22 cellular contexts compared by ENCODE assay signal in the genomic region with DNA sequence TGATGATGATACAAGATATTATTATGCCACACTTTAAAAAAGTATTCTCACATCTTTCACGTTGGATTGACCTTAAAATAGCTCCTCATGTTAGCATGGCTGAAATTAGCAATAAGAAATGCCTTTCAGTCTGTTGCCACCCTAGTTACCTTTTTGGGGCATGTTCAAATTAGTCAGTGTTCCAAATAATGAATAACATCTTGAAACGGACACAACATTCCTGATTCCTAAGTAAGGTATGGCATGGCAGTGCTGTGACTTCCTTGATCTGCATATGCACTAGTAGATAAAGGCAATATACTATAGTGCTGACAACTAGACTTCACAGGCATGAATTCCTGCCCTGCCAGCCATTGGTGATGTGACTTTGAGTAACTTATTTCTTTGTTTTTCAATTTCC.
"Had no signal": no experiment of that assay in that cellular context is flagged by ENCODE, and none has a peak within 500 bp of the region (broad histone marks: within the 10 kb centered on the region; RNA-seq: fewer than 3 reads in every experiment).

No MANE protein-coding gene starts in this region.

- ATAC-seq: activated CD8-positive, alpha-beta memory T cell treated with anti-CD3 and anti-CD28 coated beads, Interleukin-2, amount 10 ng/mL, durations not matched to agents 7 days and 5 days; activated CD8-positive, alpha-beta T cell treated with anti-CD3 and anti-CD28 coated beads for 36 hours; activated naive CD8-positive, alpha-beta T cell treated with anti-CD3 and anti-CD28 coated beads, Interleukin-2, amount 50 U/mL, for 24 hours; gastrocnemius medialis; left ventricle myocardium superior; right cardiac atrium had no signal

- H3K36me3 ChIP-seq: brain microvascular endothelial cell, esophagus muscularis mucosa, gastrocnemius medialis, thyroid gland had no signal

- H3K4me3 ChIP-seq: esophagus muscularis mucosa, gastrocnemius medialis, thyroid gland had no signal

- H3K9ac ChIP-seq: parathyroid adenoma had no signal

- H2AFZ ChIP-seq: parathyroid adenoma had no signal

- H3K27ac ChIP-seq: brain microvascular endothelial cell, esophagus muscularis mucosa, gastrocnemius medialis, parathyroid adenoma, thyroid gland, VCaP had no signal

- H3K4me1 ChIP-seq: gastrocnemius medialis, parathyroid adenoma had no signal

- H3K27me3 ChIP-seq: brain microvascular endothelial cell, esophagus muscularis mucosa, gastrocnemius medialis, thyroid gland had no signal

- H3K9me3 ChIP-seq: esophagus muscularis mucosa, gastrocnemius medialis, thyroid gland had no signal

- DNase-seq: activated CD4-positive, alpha-beta T cell treated with anti-CD3 and anti-CD28 coated beads, Interleukin-2, amount 10 ng/mL, durations not matched to agents 7 days and 5 days; activated CD4-positive, CD25-positive, alpha-beta regulatory T cell treated with anti-CD3 and anti-CD28 coated beads, Interleukin-2, amount 50 U/mL, for 72 hours; activated CD8-positive, alpha-beta memory T cell treated with anti-CD3 and anti-CD28 coated beads, Interleukin-2, amount 10 ng/mL, durations not matched to agents 7 days and 5 days; activated CD8-positive, alpha-beta T cell treated with anti-CD3 and anti-CD28 coated beads for 36 hours; activated effector memory CD4-positive, alpha-beta T cell treated with anti-CD3 and anti-CD28 coated beads, Interleukin-2, amount 50 U/mL, for 16 hours; activated naive CD4-positive, alpha-beta T cell treated with anti-CD3 and anti-CD28 coated beads, Interleukin-2, amount 50 U/mL, for 16 hours; activated naive CD8-positive, alpha-beta T cell treated with anti-CD3 and anti-CD28 coated beads, Interleukin-2, amount 50 U/mL, for 24 hours; activated T-cell treated with anti-CD3 and anti-CD28 coated beads for 4 hours; brain microvascular endothelial cell; effector memory CD4-positive, alpha-beta T cell; gastrocnemius medialis; hippocampal formation; kidney glomerular epithelial cell; left ventricle myocardium superior; midbrain; right cardiac atrium; stimulated activated CD4-positive, alpha-beta T cell treated with anti-CD3 and anti-CD28 coated beads, Interleukin-1b, Interleukin-23, amount 100 ng/mL, for 48 hours; substantia nigra; thyroid gland had no signal

- H3K79me2 ChIP-seq: parathyroid adenoma had no signal
